ENCODE assay signal across 9 cellular contexts in the genomic region with DNA sequence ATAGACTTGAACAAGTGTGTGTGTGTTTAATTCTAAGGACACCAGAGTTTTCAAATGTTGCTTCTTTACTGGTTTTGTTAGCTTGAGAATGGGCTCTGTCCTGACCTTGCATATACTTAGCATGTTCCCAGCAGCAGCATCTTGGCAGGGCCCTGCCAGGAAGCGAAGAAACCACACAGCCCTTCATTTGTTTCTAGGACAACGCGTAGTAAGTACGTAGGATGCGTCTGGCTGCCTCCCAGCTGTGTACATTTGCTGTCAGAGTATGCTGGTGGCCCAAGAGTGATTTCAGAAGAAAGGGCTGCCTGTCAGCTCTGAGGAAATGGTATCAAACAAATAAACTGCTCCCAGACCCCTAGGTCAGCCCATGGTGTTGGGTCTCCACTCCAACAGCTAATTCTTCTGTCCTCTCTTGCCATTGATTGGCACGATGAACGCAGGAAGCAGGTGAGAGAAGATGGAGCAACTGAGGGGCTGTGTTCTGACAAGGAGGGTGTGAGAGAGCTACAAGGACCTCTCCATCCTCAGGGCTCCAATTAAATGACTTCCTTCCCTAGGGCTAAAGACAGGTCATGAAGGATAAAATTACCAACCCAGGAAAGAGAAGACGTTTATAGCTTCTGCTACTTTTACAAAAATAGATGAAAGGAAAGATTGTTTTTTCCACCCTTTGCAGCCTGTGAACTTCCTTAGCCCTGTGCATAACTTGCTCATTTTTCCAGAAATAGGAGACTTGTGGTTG. TPM values are rescaled to one million over a fixed set of nuclear protein-coding genes. Genes with fewer than 3 reads are reported as not detected.
DNase-seq lines count a peak whose midpoint lies in the region; ATAC-seq and TF ChIP-seq lines count a peak whose summit lies in the region.
"Had no signal": no experiment of that assay in that cellular context is flagged by ENCODE, and none has a peak within 500 bp of the region (broad histone marks: within the 10 kb centered on the region; RNA-seq: fewer than 3 reads in every experiment).

No MANE protein-coding gene starts in this region.

- no peak overlapping the region for H2BK120ac ChIP-seq in trophoblast cell (ENCODE audit: insufficient read depth, low read length, poor library complexity)

- DNase-seq in GM10266 (ENCODE audit: extremely low spot score), result peak; percentile 44
- peak in 23 of 42 donors; percentile 13 to 64 (median 31) for DNase-seq in head of caudate nucleus
- no peak for DNase-seq in WTC11 (ENCODE audit: low spot score)
- no peak for DNase-seq in PC-9
- DNase-seq in trophoblast cell, result no peak
- no peak for DNase-seq in glomerular visceral epithelial cell (ENCODE audit: extremely low spot score)
- DNase-seq: NCI-H1105 treated with DMSO at 0.1 percent for 48 hours had no signal

- H3K23ac ChIP-seq in trophoblast cell (ENCODE audit: low read length), result no peak overlapping the region

- no peak overlapping the region for H3K4ac ChIP-seq in trophoblast cell (ENCODE audit: low read depth, low read length)

- peaks cover 10% of the 10 kb centered on the region for H3K27me3 Mint-ChIP-seq in WTC11 (ENCODE audit: low read depth)

- H4K12ac ChIP-seq in trophoblast cell (ENCODE audit: low read depth, low read length), result no peak overlapping the region

- H3K4me1 Mint-ChIP-seq in WTC11, result peaks cover 29% of the 10 kb centered on the region

- no peaks in the 10 kb centered on the region for H3K9me3 Mint-ChIP-seq in WTC11

- H3K4me2 ChIP-seq in PC-9 (no peak overlapping the region), trophoblast cell (ENCODE audit: low read length) (no peak overlapping the region)

- POLR2A ChIA-PET in WTC11 (lab: Charles Lee), result interaction anchor here (0.6 kb wide), 1 partner anchor 1102 kb away, joined by 3 read pairs; no protein-coding TSS in a partner anchor
- POLR2A ChIA-PET in PC-9 (lab: Charles Lee; ENCODE audit: unreplicated experiment), result no interaction called here

- H3K9me3 ChIP-seq in PC-9 (ENCODE audit: insufficient read depth, low read depth) (no peaks in the 10 kb centered on the region), trophoblast cell (ENCODE audit: insufficient read depth, low read depth, low read length) (no peaks in the 10 kb centered on the region)

- H3K4me1 ChIP-seq in PC-9 (replicated peaks; ENCODE audit: insufficient read depth), result peaks cover 15% of the 10 kb centered on the region
- H3K4me1 ChIP-seq in trophoblast cell (ENCODE audit: control insufficient read depth in 1 of 2, insufficient read depth in 2 of 2, low read length in 2 of 2), result peaks cover 0 to 5% of the 10 kb centered on the region in 2 experiments

- peaks cover 4% of the 10 kb centered on the region for H3K79me1 ChIP-seq in trophoblast cell (ENCODE audit: low read length)

- H3K18ac ChIP-seq in trophoblast cell (ENCODE audit: low read length), result no peak overlapping the region

- peak; percentile 68 for ATAC-seq in GM21360 (IDR thresholded peaks at IDR 0.05; ENCODE audit: unreplicated experiment)
- ATAC-seq in HG03469 (IDR thresholded peaks at IDR 0.05; ENCODE audit: unreplicated experiment), result peak; percentile 74
- ATAC-seq in WTC11, result no peak

- intact Hi-C loops in head of caudate nucleus (cut with DNase I) (no loop called here), PC-9 (cut with micrococcal nuclease; ENCODE audit: unreplicated experiment) (no loop called here)

- no peaks in the 10 kb centered on the region for H3K27me3 ChIP-seq in PC-9 (ENCODE audit: insufficient read depth, low read depth)
- no peaks in the 10 kb centered on the region for H3K27me3 ChIP-seq in trophoblast cell (ENCODE audit: insufficient read depth, low read length)

- no peak overlapping the region for H3K9ac ChIP-seq in trophoblast cell (ENCODE audit: low read length)

- no CpG with 5 or more reads among the region's 8 CpGs for WGBS in trophoblast cell (ENCODE audit: extremely low coverage, insufficient coverage, insufficient read length)

- H2AFZ ChIP-seq in PC-9, result no peak overlapping the region
- H2AFZ ChIP-seq in trophoblast cell (ENCODE audit: insufficient read depth, low read length, poor library complexity), result no peak overlapping the region

- H3K4me3 Mint-ChIP-seq in WTC11, result no peak overlapping the region

- TF ChIP-seq CTCF in GM10266 (IDR thresholded peaks at IDR 0.05; ENCODE audit: control insufficient read depth, insufficient read depth, low read depth, missing control alignments) (no peak), WTC11 (IDR thresholded peaks at IDR 0.05) (no peak), PC-9 (conservative IDR thresholded peaks at IDR 0.05) (no peak)

- no peak overlapping the region for H4K8ac ChIP-seq in trophoblast cell (ENCODE audit: low read depth, low read length)

- H2AK5ac ChIP-seq in trophoblast cell (ENCODE audit: low read length), result no peak overlapping the region

- CTCF ChIA-PET in WTC11 (lab: Charles Lee) (no interaction called here), PC-9 (lab: Charles Lee) (no interaction called here)

- no peaks in the 10 kb centered on the region for H4K20me1 ChIP-seq in PC-9 (ENCODE audit: insufficient read depth)

- H3K27ac ChIP-seq in PC-9, result no peak overlapping the region
- no peak overlapping the region for H3K27ac ChIP-seq in trophoblast cell (ENCODE audit: low read depth, low read length)

- H2BK5ac ChIP-seq in trophoblast cell (ENCODE audit: low read depth, low read length, poor library complexity), result no peak overlapping the region

- H3K36me3 Mint-ChIP-seq in WTC11, result no peaks in the 10 kb centered on the region

- H3K9me2 ChIP-seq in PC-9 (ENCODE audit: insufficient read depth), result no peaks in the 10 kb centered on the region

- no peak overlapping the region for H4K91ac ChIP-seq in trophoblast cell (ENCODE audit: low read depth, low read length)

- BruUV-seq in PC-9 (replicated peaks; lab: Mats Ljungman, UMichigan), result no TSS peak

- H3K14ac ChIP-seq in trophoblast cell (ENCODE audit: low read length), result no peak overlapping the region

- H3K4me3 ChIP-seq in PC-9, result no peak overlapping the region
- no peak overlapping the region for H3K4me3 ChIP-seq in trophoblast cell (ENCODE audit: low read depth, low read length)

- no peak overlapping the region for H3K27ac Mint-ChIP-seq in WTC11

- H3K36me3 ChIP-seq in PC-9 (ENCODE audit: low read depth) (no peaks in the 10 kb centered on the region), trophoblast cell (ENCODE audit: control insufficient read depth in 1 of 2, insufficient read depth in 2 of 2, low read length in 2 of 2) (no peaks in the 10 kb centered on the region)

- H3K79me2 ChIP-seq in PC-9 (ENCODE audit: low read depth) (no peaks in the 10 kb centered on the region), trophoblast cell (ENCODE audit: control insufficient read depth, insufficient read depth, low read length, poor library complexity) (no peaks in the 10 kb centered on the region)

- H2BK12ac ChIP-seq in trophoblast cell (ENCODE audit: low read length), result no peak overlapping the region

- peaks cover 3% of the 10 kb centered on the region for H3F3A ChIP-seq in PC-9 (ENCODE audit: insufficient read depth, low read depth)

TF ChIP-seq in WTC11, 78 proteins besides CTCF, POLR2A, EP300 and RAD21 (continues in another document):
- TF ChIP-seq NR3C1 (CRISPR knock-in tag; conservative IDR thresholded peaks at IDR 0.05; ENCODE audit: low read depth) (no peak), ZNF416 (CRISPR knock-in tag; IDR thresholded peaks at IDR 0.05) (no peak), TEAD4 (CRISPR knock-in tag; IDR thresholded peaks at IDR 0.05) (no peak)
- TF ChIP-seq, protein P1, sequence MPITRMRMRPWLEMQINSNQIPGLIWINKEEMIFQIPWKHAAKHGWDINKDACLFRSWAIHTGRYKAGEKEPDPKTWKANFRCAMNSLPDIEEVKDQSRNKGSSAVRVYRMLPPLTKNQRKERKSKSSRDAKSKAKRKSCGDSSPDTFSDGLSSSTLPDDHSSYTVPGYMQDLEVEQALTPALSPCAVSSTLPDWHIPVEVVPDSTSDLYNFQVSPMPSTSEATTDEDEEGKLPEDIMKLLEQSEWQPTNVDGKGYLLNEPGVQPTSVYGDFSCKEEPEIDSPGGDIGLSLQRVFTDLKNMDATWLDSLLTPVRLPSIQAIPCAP (CRISPR knock-in tag; IDR thresholded peaks at IDR 0.05), result no peak
- TF ChIP-seq, protein P2, sequence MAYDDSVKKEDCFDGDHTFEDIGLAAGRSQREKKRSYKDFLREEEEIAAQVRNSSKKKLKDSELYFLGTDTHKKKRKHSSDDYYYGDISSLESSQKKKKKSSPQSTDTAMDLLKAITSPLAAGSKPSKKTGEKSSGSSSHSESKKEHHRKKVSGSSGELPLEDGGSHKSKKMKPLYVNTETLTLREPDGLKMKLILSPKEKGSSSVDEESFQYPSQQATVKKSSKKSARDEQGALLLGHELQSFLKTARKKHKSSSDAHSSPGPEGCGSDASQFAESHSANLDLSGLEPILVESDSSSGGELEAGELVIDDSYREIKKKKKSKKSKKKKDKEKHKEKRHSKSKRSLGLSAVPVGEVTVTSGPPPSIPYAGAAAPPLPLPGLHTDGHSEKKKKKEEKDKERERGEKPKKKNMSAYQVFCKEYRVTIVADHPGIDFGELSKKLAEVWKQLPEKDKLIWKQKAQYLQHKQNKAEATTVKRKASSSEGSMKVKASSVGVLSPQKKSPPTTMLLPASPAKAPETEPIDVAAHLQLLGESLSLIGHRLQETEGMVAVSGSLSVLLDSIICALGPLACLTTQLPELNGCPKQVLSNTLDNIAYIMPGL (CRISPR knock-in tag; IDR thresholded peaks at IDR 0.05), result no peak
- TF ChIP-seq, protein P3, sequence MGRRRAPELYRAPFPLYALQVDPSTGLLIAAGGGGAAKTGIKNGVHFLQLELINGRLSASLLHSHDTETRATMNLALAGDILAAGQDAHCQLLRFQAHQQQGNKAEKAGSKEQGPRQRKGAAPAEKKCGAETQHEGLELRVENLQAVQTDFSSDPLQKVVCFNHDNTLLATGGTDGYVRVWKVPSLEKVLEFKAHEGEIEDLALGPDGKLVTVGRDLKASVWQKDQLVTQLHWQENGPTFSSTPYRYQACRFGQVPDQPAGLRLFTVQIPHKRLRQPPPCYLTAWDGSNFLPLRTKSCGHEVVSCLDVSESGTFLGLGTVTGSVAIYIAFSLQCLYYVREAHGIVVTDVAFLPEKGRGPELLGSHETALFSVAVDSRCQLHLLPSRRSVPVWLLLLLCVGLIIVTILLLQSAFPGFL (CRISPR knock-in tag; IDR thresholded peaks at IDR 0.05; ENCODE audit: borderline replicate concordance), result no peak

RNA-seq across cellular contexts. Expression of a gene that starts 55.9 kb away (rescaled TPM):
- total RNA-seq in WTC11 (2021) (69.8 to 75.7 TPM (median 73.5 TPM) in 3 replicates), PC-9 (2021) (50.1 and 55.2 TPM in 2 replicates)
- polyA plus RNA-seq in trophoblast cell (2013), result 44.4 and 47.3 TPM in 2 replicates

Comparison
In these comparisons a context has a peak if more than half of its experiments do, and no peak if none do; other contexts are left out.
1. DNase-seq: peak in GM10266 (single experiment) and head of caudate nucleus (23 of 42); none in WTC11 (single experiment), PC-9 (0 of 2), trophoblast cell (0 of 2) and glomerular visceral epithelial cell (single experiment).